In the genomic region with DNA sequence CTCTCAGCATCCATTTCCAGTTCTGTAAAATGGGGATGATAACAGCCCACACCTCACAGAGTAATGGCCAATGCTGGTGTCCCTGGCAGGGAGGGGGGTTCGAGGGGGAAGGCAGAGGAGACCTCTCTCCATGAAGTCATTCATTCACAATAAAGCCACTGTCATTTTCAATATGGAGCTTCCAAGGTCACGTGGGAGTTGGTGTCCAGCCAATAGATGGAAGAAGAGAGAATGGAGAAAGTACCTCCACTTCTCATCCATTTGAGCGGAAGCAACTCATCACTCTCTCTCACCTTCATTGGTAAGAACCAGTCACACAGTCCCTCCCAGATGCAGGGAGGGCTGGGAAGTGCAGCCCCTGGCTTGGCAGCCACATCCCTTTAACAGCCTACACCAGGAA, we compare ENCODE assay signal across 1 cellular context.
TF ChIP-seq lines count a peak whose summit lies in the region.

No MANE protein-coding gene starts in this region.

TF ChIP-seq in H1, 55 proteins besides CTCF, POLR2A, EP300 and RAD21:
- TF ChIP-seq SRF (IDR thresholded peaks at IDR 0.05; ENCODE audit: low read depth, low read length) = no peak
- TF ChIP-seq YY1 (IDR thresholded peaks at IDR 0.05; ENCODE audit: low read depth, low read length) = no peak
- TF ChIP-seq, protein P1, sequence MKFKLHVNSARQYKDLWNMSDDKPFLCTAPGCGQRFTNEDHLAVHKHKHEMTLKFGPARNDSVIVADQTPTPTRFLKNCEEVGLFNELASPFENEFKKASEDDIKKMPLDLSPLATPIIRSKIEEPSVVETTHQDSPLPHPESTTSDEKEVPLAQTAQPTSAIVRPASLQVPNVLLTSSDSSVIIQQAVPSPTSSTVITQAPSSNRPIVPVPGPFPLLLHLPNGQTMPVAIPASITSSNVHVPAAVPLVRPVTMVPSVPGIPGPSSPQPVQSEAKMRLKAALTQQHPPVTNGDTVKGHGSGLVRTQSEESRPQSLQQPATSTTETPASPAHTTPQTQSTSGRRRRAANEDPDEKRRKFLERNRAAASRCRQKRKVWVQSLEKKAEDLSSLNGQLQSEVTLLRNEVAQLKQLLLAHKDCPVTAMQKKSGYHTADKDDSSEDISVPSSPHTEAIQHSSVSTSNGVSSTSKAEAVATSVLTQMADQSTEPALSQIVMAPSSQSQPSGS (IDR thresholded peaks at IDR 0.05; ENCODE audit: low read length) = no peak
